ENCODE assay signal across 1 cellular context in genomic region chr5:139651863-139652787, GRCh38.
TF ChIP-seq lines count a peak whose summit lies in the region.

No MANE protein-coding gene starts in this region.

TF ChIP-seq in HCT116, 20 proteins besides CTCF, POLR2A, EP300 and RAD21:
- TF ChIP-seq SP1 (IDR thresholded peaks at IDR 0.05; ENCODE audit: low read depth) = no peak
- no peak for TF ChIP-seq CBX3 (IDR thresholded peaks at IDR 0.05; ENCODE audit: low read depth)
- TF ChIP-seq ZFX (IDR thresholded peaks at IDR 0.05) = no peak
